27 cellular contexts compared by ENCODE assay signal in genomic region chr14:83253870-83254269, GRCh38.
"Had no signal": no experiment of that assay in that cellular context is flagged by ENCODE, and none has a peak within 500 bp of the region (broad histone marks: within the 10 kb centered on the region; RNA-seq: fewer than 3 reads in every experiment).

No MANE protein-coding gene starts in this region.

- H3K4me1 ChIP-seq: SJSA1 had no signal

- H3K27ac ChIP-seq: adrenal gland, SJSA1 had no signal

- H3K36me3 ChIP-seq: adrenal gland, SJSA1 had no signal

- ATAC-seq: activated CD8-positive, alpha-beta T cell treated with anti-CD3 and anti-CD28 coated beads, Interleukin-2, amount 10 ng/mL, durations not matched to agents 7 days and 5 days; Panc1; Right ventricle myocardium inferior; SK-N-SH treated with all-trans-retinoic acid at 6 μM for 48 hours; WTC11 had no signal

- H3K27me3 ChIP-seq: adrenal gland, SJSA1 had no signal

- H3K9me3 ChIP-seq: adrenal gland, SJSA1 had no signal

- H3K4me3 ChIP-seq: adrenal gland, SJSA1 had no signal

- DNase-seq: activated CD4-positive, alpha-beta T cell treated with anti-CD3 and anti-CD28 coated beads for 48 hours; activated CD4-positive, alpha-beta T cell treated with anti-CD3 and anti-CD28 coated beads, Interleukin-2, amount 50 U/mL, for 4 hours; activated CD4-positive, CD25-positive, alpha-beta regulatory T cell treated with anti-CD3 and anti-CD28 coated beads, Interleukin-2, amount 50 U/mL, for 72 hours; activated CD8-positive, alpha-beta memory T cell treated with anti-CD3 and anti-CD28 coated beads, Interleukin-2, amount 50 U/mL, for 48 hours; activated CD8-positive, alpha-beta T cell treated with anti-CD3 and anti-CD28 coated beads, Interleukin-2, amount 10 ng/mL, durations not matched to agents 7 days and 5 days; activated naive CD4-positive, alpha-beta T cell treated with anti-CD3 and anti-CD28 coated beads, Interleukin-2, amount 50 U/mL, for 16 hours; activated naive CD8-positive, alpha-beta T cell treated with anti-CD3 and anti-CD28 coated beads, Interleukin-2, amount 10 ng/mL, durations not matched to agents 7 days and 5 days; activated T-cell treated with anti-CD3 and anti-CD28 coated beads, Interleukin-2, amount 50 U/mL, for 1 hour; adrenal gland; anterior cingulate cortex; cerebellar nuclear complex; KG1; NCI-H1048; NCI-H1417; NCI-H187; NCI-H2081; NCI-H510A treated with DMSO at 0.1 percent for 48 hours; NCI-H69; NK-92 treated with Interleukin-12 subunit alpha and Interleukin-12 subunit beta, amount 100 ng/mL, for 24 hours; OCI-M1; RPMI8226; SW 1271 had no signal
